24 cellular contexts compared by ENCODE assay signal in genomic region chr6:45527210-45527609, GRCh38.
DNase-seq lines count a peak whose midpoint lies in the region; ATAC-seq and TF ChIP-seq lines count a peak whose summit lies in the region.
"Had no signal": no experiment of that assay in that cellular context is flagged by ENCODE, and none has a peak within 500 bp of the region (broad histone marks: within the 10 kb centered on the region; RNA-seq: fewer than 3 reads in every experiment).

No MANE protein-coding gene starts in this region.

- CTCF ChIA-PET in activated CD8-positive, alpha-beta memory T cell treated with anti-CD3 and anti-CD28 coated beads, Interleukin-2, amount 10 ng/mL, durations not matched to agents 7 days and 5 days (lab: Charles Lee) = no interaction called here

- no peak for TF ChIP-seq CTCF in breast epithelium (IDR thresholded peaks at IDR 0.05)

- H3K9me3 Mint-ChIP-seq in activated T-cell treated with anti-CD3 and anti-CD28 coated beads, Interleukin-2, amount 50 U/mL, for 72 hours = peaks cover 2 to 5% of the 10 kb centered on the region in 2 donors
- no peaks in the 10 kb centered on the region for H3K9me3 Mint-ChIP-seq in stimulated activated naive CD8-positive, alpha-beta T cell treated with anti-CD3 and anti-CD28 coated beads, Interleukin-15, Interleukin-2, amounts not matched to agents 100 ng/mL and 50 ng/mL, for 24 hours
- H3K9me3 Mint-ChIP-seq in stimulated activated effector memory CD8-positive, alpha-beta T cell treated with anti-CD3 and anti-CD28 coated beads, Interleukin-12 subunit alpha, Interleukin-12 subunit beta, amount 100 ng/mL, for 72 hours = no peaks in the 10 kb centered on the region
- peaks cover 6% of the 10 kb centered on the region for H3K9me3 Mint-ChIP-seq in activated CD8-positive, alpha-beta memory T cell treated with anti-CD3 and anti-CD28 coated beads, Interleukin-2, amount 10 ng/mL, durations not matched to agents 7 days and 5 days (ENCODE audit: low read depth)
- H3K9me3 Mint-ChIP-seq: CD14-positive monocyte; CD4-positive, alpha-beta T cell; CD8-positive, alpha-beta memory T cell had no signal

- peaks cover 14 to 41% of the 10 kb centered on the region in 2 donors for H3K36me3 Mint-ChIP-seq in activated T-cell treated with anti-CD3 and anti-CD28 coated beads, Interleukin-2, amount 50 U/mL, for 72 hours (ENCODE audit: insufficient read depth in 2 of 2)
- peaks cover 41% of the 10 kb centered on the region for H3K36me3 Mint-ChIP-seq in stimulated activated naive CD8-positive, alpha-beta T cell treated with anti-CD3 and anti-CD28 coated beads, Interleukin-15, Interleukin-2, amounts not matched to agents 100 ng/mL and 50 ng/mL, for 24 hours (ENCODE audit: low read depth)
- peaks cover 63% of the 10 kb centered on the region for H3K36me3 Mint-ChIP-seq in stimulated activated effector memory CD8-positive, alpha-beta T cell treated with anti-CD3 and anti-CD28 coated beads, Interleukin-12 subunit alpha, Interleukin-12 subunit beta, amount 100 ng/mL, for 72 hours
- peaks cover 18% of the 10 kb centered on the region for H3K36me3 Mint-ChIP-seq in activated CD8-positive, alpha-beta memory T cell treated with anti-CD3 and anti-CD28 coated beads, Interleukin-2, amount 10 ng/mL, durations not matched to agents 7 days and 5 days

- no peak for DNase-seq in activated T-cell treated with anti-CD3 and anti-CD28 coated beads, Interleukin-2, amount 50 U/mL, for 72 hours
- DNase-seq in activated T-cell treated with anti-CD3 and anti-CD28 coated beads for 4 hours = no peak
- DNase-seq in stimulated activated naive CD8-positive, alpha-beta T cell treated with anti-CD3 and anti-CD28 coated beads, Interleukin-15, Interleukin-2, amounts not matched to agents 100 U/mL and 50 U/mL, for 24 hours = no peak
- DNase-seq in stimulated activated effector memory CD8-positive, alpha-beta T cell treated with anti-CD3 and anti-CD28 coated beads, Interleukin-12 subunit alpha, Interleukin-12 subunit beta, amount 100 ng/mL, for 72 hours (ENCODE audit: low spot score in 2 of 2) = no peak
- no peak for DNase-seq in activated CD8-positive, alpha-beta memory T cell treated with anti-CD3 and anti-CD28 coated beads, Interleukin-2, amount 10 ng/mL, durations not matched to agents 7 days and 5 days
- no peak for DNase-seq in breast epithelium (ENCODE audit: low spot score in 2 of 2)
- DNase-seq: 8988T; ACHN; AML-193; BE2C; CD4-positive, alpha-beta T cell; CD8-positive, alpha-beta memory T cell; DMS 273 treated with DMSO at 0.1 percent for 48 hours; DMS79; EL; GDM1; H7; HCEC 1CT had no signal

- H3K27me3 Mint-ChIP-seq in activated T-cell treated with anti-CD3 and anti-CD28 coated beads, Interleukin-2, amount 50 U/mL, for 72 hours (ENCODE audit: low read depth) = no peaks in the 10 kb centered on the region
- H3K27me3 Mint-ChIP-seq in stimulated activated naive CD8-positive, alpha-beta T cell treated with anti-CD3 and anti-CD28 coated beads, Interleukin-15, Interleukin-2, amounts not matched to agents 100 ng/mL and 50 ng/mL, for 24 hours = no peaks in the 10 kb centered on the region
- H3K27me3 Mint-ChIP-seq in activated CD8-positive, alpha-beta memory T cell treated with anti-CD3 and anti-CD28 coated beads, Interleukin-2, amount 10 ng/mL, durations not matched to agents 7 days and 5 days = no peaks in the 10 kb centered on the region
- H3K27me3 Mint-ChIP-seq: CD4-positive, alpha-beta T cell; CD8-positive, alpha-beta memory T cell had no signal

- TF ChIP-seq POLR2A in breast epithelium (IDR thresholded peaks at IDR 0.05) = no peak

- H3K4me1 ChIP-seq in breast epithelium = no peaks in the 10 kb centered on the region
- H3K4me1 ChIP-seq: A549, BE2C had no signal

- no peaks in the 10 kb centered on the region for H3K4me1 Mint-ChIP-seq in activated T-cell treated with anti-CD3 and anti-CD28 coated beads, Interleukin-2, amount 50 U/mL, for 72 hours (ENCODE audit: low read depth)
- peaks cover 8% of the 10 kb centered on the region for H3K4me1 Mint-ChIP-seq in stimulated activated naive CD8-positive, alpha-beta T cell treated with anti-CD3 and anti-CD28 coated beads, Interleukin-15, Interleukin-2, amounts not matched to agents 100 ng/mL and 50 ng/mL, for 24 hours (ENCODE audit: low read depth)
- H3K4me1 Mint-ChIP-seq in stimulated activated effector memory CD8-positive, alpha-beta T cell treated with anti-CD3 and anti-CD28 coated beads, Interleukin-12 subunit alpha, Interleukin-12 subunit beta, amount 100 ng/mL, for 72 hours = peaks cover 12% of the 10 kb centered on the region
- H3K4me1 Mint-ChIP-seq in activated CD8-positive, alpha-beta memory T cell treated with anti-CD3 and anti-CD28 coated beads, Interleukin-2, amount 10 ng/mL, durations not matched to agents 7 days and 5 days = no peaks in the 10 kb centered on the region

- no peak for ATAC-seq in activated T-cell treated with anti-CD3 and anti-CD28 coated beads, Interleukin-2, amount 50 U/mL, for 72 hours (replicated peaks in 1 of 2)
- no peak for ATAC-seq in stimulated activated naive CD8-positive, alpha-beta T cell treated with anti-CD3 and anti-CD28 coated beads, Interleukin-15, Interleukin-2, amounts not matched to agents 100 U/mL and 50 U/mL, for 24 hours
- ATAC-seq in stimulated activated effector memory CD8-positive, alpha-beta T cell treated with anti-CD3 and anti-CD28 coated beads, Interleukin-12 subunit alpha, Interleukin-12 subunit beta, amount 100 ng/mL, for 72 hours = no peak
- no peak for ATAC-seq in activated CD8-positive, alpha-beta memory T cell treated with anti-CD3 and anti-CD28 coated beads, Interleukin-2, amount 10 ng/mL, durations not matched to agents 7 days and 5 days
- ATAC-seq: A549, GM12878 had no signal

- H3K27ac Mint-ChIP-seq in activated T-cell treated with anti-CD3 and anti-CD28 coated beads, Interleukin-2, amount 50 U/mL, for 72 hours = peak overlapping the region; percentile 25
- peak overlapping the region; percentile 17 for H3K27ac Mint-ChIP-seq in stimulated activated naive CD8-positive, alpha-beta T cell treated with anti-CD3 and anti-CD28 coated beads, Interleukin-15, Interleukin-2, amounts not matched to agents 100 ng/mL and 50 ng/mL, for 24 hours
- peak overlapping the region; percentile 4 for H3K27ac Mint-ChIP-seq in stimulated activated effector memory CD8-positive, alpha-beta T cell treated with anti-CD3 and anti-CD28 coated beads, Interleukin-12 subunit alpha, Interleukin-12 subunit beta, amount 100 ng/mL, for 72 hours
- no peak overlapping the region for H3K27ac Mint-ChIP-seq in activated CD8-positive, alpha-beta memory T cell treated with anti-CD3 and anti-CD28 coated beads, Interleukin-2, amount 10 ng/mL, durations not matched to agents 7 days and 5 days
- H3K27ac Mint-ChIP-seq: CD4-positive, alpha-beta T cell had no signal

- no peaks in the 10 kb centered on the region for H3K27me3 ChIP-seq in breast epithelium
- H3K27me3 ChIP-seq: BLaER1 treated with 17β-estradiol and CSF1 and Interleukin-3, amounts not matched to agents 10 nM and 100 nM had no signal

- intact Hi-C loops in breast epithelium (cut with DNase I; ENCODE audit: low total_unique reads) = no loop called here

- no peak overlapping the region for H3K4me3 ChIP-seq in breast epithelium
- H3K4me3 ChIP-seq: A549; BLaER1 treated with 17β-estradiol and CSF1 and Interleukin-3, amounts not matched to agents 10 nM and 100 nM; GM12878; GM23248 had no signal

- H3K9me3 ChIP-seq in breast epithelium = no peaks in the 10 kb centered on the region
- H3K9me3 ChIP-seq: A549, BE2C had no signal

- H3K36me3 ChIP-seq in breast epithelium = no peaks in the 10 kb centered on the region
- H3K36me3 ChIP-seq: BE2C; BLaER1 treated with 17β-estradiol and CSF1 and Interleukin-3, amounts not matched to agents 10 nM and 100 nM had no signal

- H3K4me3 Mint-ChIP-seq in activated T-cell treated with anti-CD3 and anti-CD28 coated beads, Interleukin-2, amount 50 U/mL, for 72 hours = no peak overlapping the region
- no peak overlapping the region for H3K4me3 Mint-ChIP-seq in stimulated activated naive CD8-positive, alpha-beta T cell treated with anti-CD3 and anti-CD28 coated beads, Interleukin-15, Interleukin-2, amounts not matched to agents 100 ng/mL and 50 ng/mL, for 24 hours
- H3K4me3 Mint-ChIP-seq in stimulated activated effector memory CD8-positive, alpha-beta T cell treated with anti-CD3 and anti-CD28 coated beads, Interleukin-12 subunit alpha, Interleukin-12 subunit beta, amount 100 ng/mL, for 72 hours = no peak overlapping the region
- H3K4me3 Mint-ChIP-seq in activated CD8-positive, alpha-beta memory T cell treated with anti-CD3 and anti-CD28 coated beads, Interleukin-2, amount 10 ng/mL, durations not matched to agents 7 days and 5 days = no peak overlapping the region
- H3K4me3 Mint-ChIP-seq: CD14-positive monocyte; CD4-positive, alpha-beta T cell; CD8-positive, alpha-beta memory T cell had no signal

- no peak overlapping the region for H3K27ac ChIP-seq in breast epithelium
- H3K27ac ChIP-seq: A549; BLaER1 treated with 17β-estradiol and CSF1 and Interleukin-3, amounts not matched to agents 10 nM and 100 nM; GM23248 had no signal
